In genomic region chr15:98924311-98925049, GRCh38 we compare ENCODE assay signal across 19 cellular contexts.
DNase-seq lines count a peak whose midpoint lies in the region; ATAC-seq and TF ChIP-seq lines count a peak whose summit lies in the region.
"Had no signal": no experiment of that assay in that cellular context is flagged by ENCODE, and none has a peak within 500 bp of the region (broad histone marks: within the 10 kb centered on the region; RNA-seq: fewer than 3 reads in every experiment).

No MANE protein-coding gene starts in this region.

- no TSS peak for BruUV-seq in IMR-90 (replicated peaks; lab: Mats Ljungman, UMichigan)

- H3K79me1 ChIP-seq in IMR-90 (ENCODE audit: low read depth in 1 of 2, low read length in 2 of 2) = peaks cover 28 to 70% of the 10 kb centered on the region in 2 experiments

- no peaks in the 10 kb centered on the region for H4K20me1 ChIP-seq in IMR-90 (ENCODE audit: insufficient read depth, low read length)

- H4K5ac ChIP-seq in IMR-90 (ENCODE audit: low read depth, low read length) = no peak overlapping the region

- no peak overlapping the region for H3K9ac ChIP-seq in IMR-90 (ENCODE audit: low read depth, low read length)

- H4K91ac ChIP-seq in IMR-90 (ENCODE audit: insufficient read depth, low read depth, low read length) = no peak overlapping the region

- no peak overlapping the region for H3K4me3 Mint-ChIP-seq in chondrocyte (ENCODE audit: unreplicated experiment)
- no peak overlapping the region for H3K4me3 Mint-ChIP-seq in activated CD8-positive, alpha-beta memory T cell treated with anti-CD3 and anti-CD28 coated beads, Interleukin-2, amount 10 ng/mL, durations not matched to agents 7 days and 5 days
- H3K4me3 Mint-ChIP-seq: activated CD4-positive, alpha-beta T cell treated with anti-CD3 and anti-CD28 coated beads, Interleukin-2, amount 10 ng/mL, durations not matched to agents 7 days and 5 days; activated naive CD8-positive, alpha-beta T cell treated with anti-CD3 and anti-CD28 coated beads for 36 hours; immature natural killer cell; stimulated activated naive B cell treated with anti-CD40 and anti-IgM and Interleukin-4, amounts not matched to agents 10 μg/mL and 1 μg/mL and 100 μg/mL, for 72 hours had no signal

- no peak overlapping the region for H2BK5ac ChIP-seq in IMR-90 (ENCODE audit: low read depth, low read length, poor library complexity, severe bottlenecking)

- no peak for TF ChIP-seq POLR2A in IMR-90 (IDR thresholded peaks at IDR 0.05; ENCODE audit: low read depth, low read length)

- H3K9me1 ChIP-seq in IMR-90 (ENCODE audit: insufficient read depth, low read length) = peaks cover 35% of the 10 kb centered on the region

- H2AFZ ChIP-seq in IMR-90 (replicated peaks; ENCODE audit: low read length, poor library complexity) = no peak overlapping the region
- H2AFZ ChIP-seq: PC-9 had no signal

- peaks cover 35% of the 10 kb centered on the region for H3K4me1 Mint-ChIP-seq in chondrocyte (ENCODE audit: low read depth)
- peaks cover 11% of the 10 kb centered on the region for H3K4me1 Mint-ChIP-seq in activated CD8-positive, alpha-beta memory T cell treated with anti-CD3 and anti-CD28 coated beads, Interleukin-2, amount 10 ng/mL, durations not matched to agents 7 days and 5 days
- H3K4me1 Mint-ChIP-seq: stimulated activated naive B cell treated with anti-CD40 and anti-IgM and Interleukin-4, amounts not matched to agents 10 μg/mL and 1 μg/mL and 100 μg/mL, for 72 hours had no signal

- POLR2A ChIA-PET in IMR-90 (lab: Charles Lee; ENCODE audit: unreplicated experiment) = interaction anchor here (0.7 kb wide), 1 partner anchor 26 kb away, joined by 6 read pairs; no protein-coding TSS in a partner anchor

- no peak overlapping the region for H2BK120ac ChIP-seq in IMR-90 (ENCODE audit: low read depth, low read length)

- no peak overlapping the region for H3K4ac ChIP-seq in IMR-90 (ENCODE audit: low read depth, low read length)

- H3K27ac Mint-ChIP-seq in chondrocyte (ENCODE audit: unreplicated experiment) = peak overlapping the region; percentile 27
- no peak overlapping the region for H3K27ac Mint-ChIP-seq in activated CD8-positive, alpha-beta memory T cell treated with anti-CD3 and anti-CD28 coated beads, Interleukin-2, amount 10 ng/mL, durations not matched to agents 7 days and 5 days
- H3K27ac Mint-ChIP-seq: activated CD4-positive, alpha-beta T cell treated with anti-CD3 and anti-CD28 coated beads, Interleukin-2, amount 10 ng/mL, durations not matched to agents 7 days and 5 days; activated naive CD8-positive, alpha-beta T cell treated with anti-CD3 and anti-CD28 coated beads for 36 hours; immature natural killer cell; stimulated activated naive B cell treated with anti-CD40 and anti-IgM and Interleukin-4, amounts not matched to agents 10 μg/mL and 1 μg/mL and 100 μg/mL, for 72 hours had no signal

- peak overlapping the region; percentile 11; the same call in 1 of the 2 replicates for H3K27ac ChIP-seq in IMR-90 (ENCODE audit: insufficient read depth, low read length)
- H3K27ac ChIP-seq in right cardiac atrium (ENCODE audit: low read length) = peak overlapping the region; percentile 72
- H3K27ac ChIP-seq in psoas muscle = peak overlapping the region; percentile 6
- H3K27ac ChIP-seq: PC-9 had no signal

- no peak overlapping the region for H3K23ac ChIP-seq in IMR-90 (ENCODE audit: low read depth, low read length)

- H2AK9ac ChIP-seq in IMR-90 (replicated peaks; ENCODE audit: low read depth, low read length, poor library complexity) = no peak overlapping the region

- intact Hi-C loops in IMR-90 (cut with micrococcal nuclease) = no loop called here
- intact Hi-C loops in right cardiac atrium (cut with DNase I) = no loop called here
- intact Hi-C loops in psoas muscle (cut with DNase I) = no loop called here

- H2BK20ac ChIP-seq in IMR-90 (ENCODE audit: low read depth, low read length) = no peak overlapping the region

- H2AK5ac ChIP-seq in IMR-90 (ENCODE audit: low read depth, low read length) = 0 out of 2 replicates have a peak overlapping the region, but pooled peaks have one; percentile 2

- no peak overlapping the region for H3K4me3 ChIP-seq in IMR-90 (ENCODE audit: insufficient read depth, low read depth, low read length)
- H3K4me3 ChIP-seq in right cardiac atrium (ENCODE audit: low read length) = no peak overlapping the region
- H3K4me3 ChIP-seq in psoas muscle = no peak overlapping the region
- H3K4me3 ChIP-seq: ovary, PC-9 had no signal

- dilution Hi-C loops in IMR-90 (cut with HindIII; ENCODE audit: low sequenced_read_pairs, unreplicated experiment) = loop anchor here (25.0 kb wide), 1 partner anchor 138 kb away; no protein-coding TSS in a partner anchor

- DNase-seq in IMR-90 (no peak), chondrocyte (ENCODE audit: low spot score) (no peak), right cardiac atrium (no peak), psoas muscle (no peak), NCI-H345 treated with DMSO at 0.1 percent for 48 hours (lab: John Stamatoyannopoulos, UW; ENCODE audit: unreplicated experiment) (no peak)
- DNase-seq in activated CD8-positive, alpha-beta memory T cell treated with anti-CD3 and anti-CD28 coated beads, Interleukin-2, amount 10 ng/mL, durations not matched to agents 7 days and 5 days = no peak
- DNase-seq: activated CD4-positive, alpha-beta T cell treated with anti-CD3 and anti-CD28 coated beads, Interleukin-2, amount 10 ng/mL, durations not matched to agents 7 days and 5 days; activated naive CD8-positive, alpha-beta T cell treated with anti-CD3 and anti-CD28 coated beads for 36 hours; activated T-cell treated with anti-CD3 and anti-CD28 coated beads, Interleukin-2, amount 50 U/mL, for 1 hour; DMS79 treated with DMSO at 0.1 percent for 48 hours; immature natural killer cell; MV-4-11; NCI-H748 treated with DMSO at 0.1 percent for 48 hours; PC-9; stimulated activated naive B cell treated with anti-CD40 and anti-IgM and Interleukin-4, amounts not matched to agents 10 μg/mL and 1 μg/mL and 100 μg/mL, for 72 hours had no signal

- H3K36me3 ChIP-seq in IMR-90 (ENCODE audit: control insufficient read depth, insufficient read depth, low read length) = peaks cover 59% of the 10 kb centered on the region
- peaks cover 0 to 58% of the 10 kb centered on the region in 2 donors for H3K36me3 ChIP-seq in psoas muscle (ENCODE audit: insufficient read depth in 1 of 2, low read depth in 1 of 2)
- H3K36me3 ChIP-seq: ovary had no signal

- H3K27me3 Mint-ChIP-seq in chondrocyte (ENCODE audit: low read depth) = no peaks in the 10 kb centered on the region
- no peaks in the 10 kb centered on the region for H3K27me3 Mint-ChIP-seq in activated CD8-positive, alpha-beta memory T cell treated with anti-CD3 and anti-CD28 coated beads, Interleukin-2, amount 10 ng/mL, durations not matched to agents 7 days and 5 days
- H3K27me3 Mint-ChIP-seq: activated CD4-positive, alpha-beta T cell treated with anti-CD3 and anti-CD28 coated beads, Interleukin-2, amount 10 ng/mL, durations not matched to agents 7 days and 5 days; activated naive CD8-positive, alpha-beta T cell treated with anti-CD3 and anti-CD28 coated beads for 36 hours; stimulated activated naive B cell treated with anti-CD40 and anti-IgM and Interleukin-4, amounts not matched to agents 10 μg/mL and 1 μg/mL and 100 μg/mL, for 72 hours had no signal

- WGBS in IMR-90 (ENCODE audit: extremely low coverage in 2 of 2, insufficient read length in 1 of 2), 2 experiments = 68% methylated on average over 6 of the region's 12 CpGs; no CpG with 5 or more reads in 1 of the 2 experiments
- 44% methylated on average over 12 of the region's 12 CpGs for WGBS in right cardiac atrium
- 59 to 71% (median 62%) methylated on average over 12 of the region's 12 CpGs for WGBS in psoas muscle, 3 donors

- peaks cover 12% of the 10 kb centered on the region for H3K4me1 ChIP-seq in IMR-90 (ENCODE audit: control insufficient read depth, insufficient read depth, low read length)
- H3K4me1 ChIP-seq in right cardiac atrium (ENCODE audit: control insufficient read depth, insufficient read depth, low read length) = peaks cover 17% of the 10 kb centered on the region
- H3K4me1 ChIP-seq in psoas muscle = peaks cover 20% of the 10 kb centered on the region

- H3K4me2 ChIP-seq in IMR-90 (ENCODE audit: low read depth, low read length) = no peak overlapping the region
- H3K4me2 ChIP-seq: PC-9 had no signal

- H3K56ac ChIP-seq in IMR-90 (ENCODE audit: extremely low read depth, insufficient read depth, low read length) = no peak overlapping the region

- CTCF ChIA-PET in IMR-90 (lab: Yijun Ruan, JAX) = interaction anchor here (0.6 to 1.0 kb wide), 2 partner anchors 9 to 14 kb away, joined by 3 to 7 read pairs; no protein-coding TSS in a partner anchor
- CTCF ChIA-PET in activated CD8-positive, alpha-beta memory T cell treated with anti-CD3 and anti-CD28 coated beads, Interleukin-2, amount 10 ng/mL, durations not matched to agents 7 days and 5 days (lab: Charles Lee) = no interaction called here

- peaks cover 45% of the 10 kb centered on the region for H3K36me3 Mint-ChIP-seq in chondrocyte (ENCODE audit: low read depth)
- H3K36me3 Mint-ChIP-seq in activated CD8-positive, alpha-beta memory T cell treated with anti-CD3 and anti-CD28 coated beads, Interleukin-2, amount 10 ng/mL, durations not matched to agents 7 days and 5 days = no peaks in the 10 kb centered on the region

- H3K14ac ChIP-seq in IMR-90 (replicated peaks; ENCODE audit: low read depth, low read length) = no peak overlapping the region

- TF ChIP-seq RAD21 in IMR-90 (IDR thresholded peaks at IDR 0.05; ENCODE audit: low read length) = no peak

- H4K8ac ChIP-seq in IMR-90 (ENCODE audit: low read depth in 2 of 2, low read length in 2 of 2) = no peak overlapping the region

- ATAC-seq in IMR-90 (ENCODE audit: low read depth) (no peak), right cardiac atrium (peak in 1 of 2 donors; percentile 67), psoas muscle (peak in 2 of 4 donors; percentile 39 to 52), GM18511 (IDR thresholded peaks at IDR 0.05; ENCODE audit: unreplicated experiment) (no peak), HG03139 (IDR thresholded peaks at IDR 0.05; ENCODE audit: unreplicated experiment) (no peak)
- no peak for ATAC-seq in activated CD8-positive, alpha-beta memory T cell treated with anti-CD3 and anti-CD28 coated beads, Interleukin-2, amount 10 ng/mL, durations not matched to agents 7 days and 5 days
- ATAC-seq: SK-N-SH treated with all-trans-retinoic acid at 6 μM for 48 hours; stimulated activated naive B cell treated with anti-CD40 and anti-IgM and Interleukin-4, amounts not matched to agents 10 μg/mL and 1 μg/mL and 100 μg/mL, for 72 hours had no signal

- no peak for TF ChIP-seq CTCF in IMR-90 (conservative IDR thresholded peaks at IDR 0.05; ENCODE audit: low read depth, low read length)
- TF ChIP-seq CTCF in chondrocyte (IDR thresholded peaks at IDR 0.05) = no peak
- TF ChIP-seq CTCF in psoas muscle (IDR thresholded peaks at IDR 0.05) = no peak

- H3K9me3 ChIP-seq in IMR-90 (ENCODE audit: control insufficient read depth, insufficient read depth, low read length) (no peaks in the 10 kb centered on the region), right cardiac atrium (ENCODE audit: control insufficient read depth, low read length) (no peaks in the 10 kb centered on the region), psoas muscle (no peaks in the 10 kb centered on the region)
- H3K9me3 ChIP-seq: ovary had no signal

- H3K18ac ChIP-seq in IMR-90 (ENCODE audit: low read depth, low read length) = no peak overlapping the region; the same call in 1 of the 2 replicates

- H2BK15ac ChIP-seq in IMR-90 (ENCODE audit: low read depth, low read length) = no peak overlapping the region

- in situ Hi-C loops in IMR-90 (cut with MboI; ENCODE audit: low sequenced_read_pairs) = loop anchor here (25.0 kb wide), 1 partner anchor 137 kb away; no protein-coding TSS in a partner anchor

- H3K9me3 Mint-ChIP-seq in chondrocyte (ENCODE audit: low read depth) = no peaks in the 10 kb centered on the region
- H3K9me3 Mint-ChIP-seq in activated CD8-positive, alpha-beta memory T cell treated with anti-CD3 and anti-CD28 coated beads, Interleukin-2, amount 10 ng/mL, durations not matched to agents 7 days and 5 days (ENCODE audit: low read depth) = no peaks in the 10 kb centered on the region
- H3K9me3 Mint-ChIP-seq: activated CD4-positive, alpha-beta T cell treated with anti-CD3 and anti-CD28 coated beads, Interleukin-2, amount 10 ng/mL, durations not matched to agents 7 days and 5 days; activated naive CD8-positive, alpha-beta T cell treated with anti-CD3 and anti-CD28 coated beads for 36 hours; immature natural killer cell; stimulated activated naive B cell treated with anti-CD40 and anti-IgM and Interleukin-4, amounts not matched to agents 10 μg/mL and 1 μg/mL and 100 μg/mL, for 72 hours had no signal

- no peaks in the 10 kb centered on the region for H3K27me3 ChIP-seq in IMR-90 (ENCODE audit: control insufficient read depth, insufficient read depth, low read length)
- H3K27me3 ChIP-seq in right cardiac atrium (ENCODE audit: control insufficient read depth, insufficient read depth) = no peaks in the 10 kb centered on the region
- no peaks in the 10 kb centered on the region for H3K27me3 ChIP-seq in psoas muscle (ENCODE audit: insufficient read depth in 3 of 3, low read length in 2 of 3)
- H3K27me3 ChIP-seq: ovary had no signal

Comparison
In these comparisons a context has a peak if more than half of its experiments do, and no peak if none do; other contexts are left out.
1. H3K27ac ChIP-seq: peak in every context shown above with its lines; median percentile 72 in right cardiac atrium; 11 in IMR-90; 6 in psoas muscle.